In genomic region chr12:53431187-53431586, GRCh38 we compare ENCODE assay signal across 2 cellular contexts.
TF ChIP-seq lines count a peak whose summit lies in the region.

No MANE protein-coding gene starts in this region.

TF ChIP-seq in A549, 52 proteins besides CTCF, POLR2A, EP300 and RAD21:
- no peak for TF ChIP-seq KDM5A (IDR thresholded peaks at IDR 0.05)
- TF ChIP-seq GATA3 (IDR thresholded peaks at IDR 0.05; ENCODE audit: borderline replicate concordance): 0 out of 2 replicates have a peak, but pooled peaks have one; percentile 17
- TF ChIP-seq FOSL2 (IDR thresholded peaks at IDR 0.05): no peak
- peak; percentile 48 for TF ChIP-seq FOSL2 (CRISPR knock-in tag; IDR thresholded peaks at IDR 0.05)
- TF ChIP-seq FOXS1 (CRISPR knock-in tag; IDR thresholded peaks at IDR 0.05): peak; percentile 99; the same call in 1 of the 2 replicates
- no peak for TF ChIP-seq TP53 (CRISPR knock-in tag; IDR thresholded peaks at IDR 0.05)
- TF ChIP-seq MAX (IDR thresholded peaks at IDR 0.05): peak; percentile 51; the same call in 1 of the 2 replicates

TF ChIP-seq in IMR-90, 13 proteins besides CTCF, POLR2A, EP300 and RAD21:
- no peak for TF ChIP-seq MAZ (IDR thresholded peaks at IDR 0.05; ENCODE audit: borderline replicate concordance, low read depth, low read length)
- no peak for TF ChIP-seq SMC3 (IDR thresholded peaks at IDR 0.05; ENCODE audit: low read depth, low read length)
- no peak for TF ChIP-seq MXI1 (IDR thresholded peaks at IDR 0.05; ENCODE audit: borderline replicate concordance, low read depth, low read length)
- no peak for TF ChIP-seq BHLHE40 (IDR thresholded peaks at IDR 0.05; ENCODE audit: low read depth, low read length)
- TF ChIP-seq NFE2L2 (IDR thresholded peaks at IDR 0.05; ENCODE audit: low read depth, low read length): no peak
- TF ChIP-seq CHD1 (IDR thresholded peaks at IDR 0.05; ENCODE audit: low read depth, low read length): no peak
- no peak for TF ChIP-seq RFX5 (IDR thresholded peaks at IDR 0.05; ENCODE audit: low read depth, low read length)
- TF ChIP-seq, protein P1, sequence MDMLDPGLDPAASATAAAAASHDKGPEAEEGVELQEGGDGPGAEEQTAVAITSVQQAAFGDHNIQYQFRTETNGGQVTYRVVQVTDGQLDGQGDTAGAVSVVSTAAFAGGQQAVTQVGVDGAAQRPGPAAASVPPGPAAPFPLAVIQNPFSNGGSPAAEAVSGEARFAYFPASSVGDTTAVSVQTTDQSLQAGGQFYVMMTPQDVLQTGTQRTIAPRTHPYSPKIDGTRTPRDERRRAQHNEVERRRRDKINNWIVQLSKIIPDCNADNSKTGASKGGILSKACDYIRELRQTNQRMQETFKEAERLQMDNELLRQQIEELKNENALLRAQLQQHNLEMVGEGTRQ (IDR thresholded peaks at IDR 0.05; ENCODE audit: low read depth, low read length): no peak
- TF ChIP-seq FOS (IDR thresholded peaks at IDR 0.05; ENCODE audit: low read depth, low read length): no peak
- no peak for TF ChIP-seq MAFK (IDR thresholded peaks at IDR 0.05; ENCODE audit: low read depth, low read length)
- TF ChIP-seq ELK1 (IDR thresholded peaks at IDR 0.05; ENCODE audit: borderline replicate concordance, low read depth, low read length): no peak
- TF ChIP-seq CEBPB (IDR thresholded peaks at IDR 0.05; ENCODE audit: low read depth, low read length): no peak
- TF ChIP-seq RCOR1 (IDR thresholded peaks at IDR 0.05; ENCODE audit: insufficient replicate concordance, low read length): no peak
